In the genomic region with DNA sequence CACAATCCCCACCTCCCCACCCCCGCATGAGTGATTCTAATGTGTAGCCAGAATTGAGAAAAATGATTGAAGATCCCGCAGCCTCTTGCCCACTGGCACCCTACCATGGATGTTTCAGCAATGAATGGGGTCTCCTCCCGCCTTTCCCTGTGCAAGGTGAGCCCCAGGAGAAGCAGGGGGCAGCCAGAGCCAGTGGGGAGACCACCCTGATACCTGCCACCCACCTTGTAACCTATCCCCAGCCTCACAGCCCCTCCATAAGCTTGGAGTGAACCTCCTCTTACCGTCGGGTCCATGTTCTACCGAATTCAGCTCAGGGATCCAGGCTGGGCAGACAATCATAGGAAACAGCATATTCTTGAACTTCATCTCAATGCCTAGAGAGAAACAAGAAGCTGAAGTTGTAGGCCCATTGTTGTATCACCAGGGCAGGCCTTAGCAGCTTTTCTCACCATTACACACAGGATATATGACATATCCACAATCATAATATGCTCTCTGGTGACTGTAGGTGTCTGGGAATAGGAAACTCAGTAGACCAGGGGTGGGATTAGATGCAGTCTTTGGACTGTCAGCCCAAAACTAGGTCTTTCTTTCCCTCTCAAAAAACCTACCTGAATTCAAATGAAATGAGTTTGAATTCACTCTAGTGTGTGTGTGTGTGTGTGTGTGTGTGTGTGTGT, we compare ENCODE assay signal across 14 cellular contexts. TPM values are rescaled to one million over a fixed set of nuclear protein-coding genes. Genes with fewer than 3 reads are reported as not detected.
DNase-seq lines count a peak whose midpoint lies in the region; ATAC-seq and TF ChIP-seq lines count a peak whose summit lies in the region.
"Had no signal": no experiment of that assay in that cellular context is flagged by ENCODE, and none has a peak within 500 bp of the region (broad histone marks: within the 10 kb centered on the region; RNA-seq: fewer than 3 reads in every experiment).

No MANE protein-coding gene starts in this region.

- TF ChIP-seq CTCF in PC-3 (conservative IDR thresholded peaks at IDR 0.05; ENCODE audit: low read depth, low read length) (no peak), choroid plexus epithelial cell (conservative IDR thresholded peaks at IDR 0.05; ENCODE audit: low read depth, low read length) (no peak), lower leg skin (IDR thresholded peaks at IDR 0.05) (no peak), body of pancreas (IDR thresholded peaks at IDR 0.05) (no peak)

- no peaks in the 10 kb centered on the region for H4K20me1 ChIP-seq in BLaER1 treated with 17β-estradiol and CSF1 and Interleukin-3, amounts not matched to agents 10 nM and 100 nM
- no peaks in the 10 kb centered on the region for H4K20me1 ChIP-seq in PC-3 (ENCODE audit: low read length)

- 93 to 97% methylated on average over 6 of the region's 6 CpGs for WGBS in lower leg skin, 2 donors
- WGBS in body of pancreas, 2 donors: 86 to 97% methylated on average over 6 of the region's 6 CpGs

- CTCF ChIA-PET in PC-3 (lab: Charles Lee): interaction anchor here (1.0 kb wide), 1 partner anchor 49 kb away, joined by 4 read pairs; no protein-coding TSS in a partner anchor
- CTCF ChIA-PET in T-cell (lab: Charles Lee): no interaction called here

- no peak overlapping the region for H2AFZ ChIP-seq in PC-3 (ENCODE audit: low read length)

- no peaks in the 10 kb centered on the region for H3K27me3 Mint-ChIP-seq in T-cell

- intact Hi-C loops in PC-3 (cut with micrococcal nuclease): loop anchor here (1.0 to 5.0 kb wide), 3 partner anchors 31 to 49 kb away; partner anchors contain the start of gene XDH
- intact Hi-C loops in lower leg skin (cut with DNase I; ENCODE audit: low total_unique reads): no loop called here
- intact Hi-C loops in body of pancreas (cut with DNase I): no loop called here

- H3K4me3 ChIP-seq in BLaER1 treated with 17β-estradiol and CSF1 and Interleukin-3, amounts not matched to agents 10 nM and 100 nM: no peak overlapping the region
- peak overlapping the region; percentile 48 for H3K4me3 ChIP-seq in PC-3 (ENCODE audit: low read length)
- no peak overlapping the region for H3K4me3 ChIP-seq in choroid plexus epithelial cell (ENCODE audit: low read depth, low read length)
- H3K4me3 ChIP-seq in lower leg skin (ENCODE audit: low read depth, poor library complexity, severe bottlenecking): no peak overlapping the region
- H3K4me3 ChIP-seq in body of pancreas: no peak overlapping the region
- H3K4me3 ChIP-seq: psoas muscle, tibial artery had no signal

- no peaks in the 10 kb centered on the region for H3F3A ChIP-seq in PC-3 (ENCODE audit: low read length, unreplicated experiment)

- no peaks in the 10 kb centered on the region for H3K9me3 Mint-ChIP-seq in T-cell

- H3K4me1 Mint-ChIP-seq in T-cell: peaks cover 0 to 8% (median 4%) of the 10 kb centered on the region in 3 donors

- H3K4me1 ChIP-seq in BLaER1 treated with 17β-estradiol and CSF1 and Interleukin-3, amounts not matched to agents 10 nM and 100 nM: peaks cover 24 to 64% (median 53%) of the 10 kb centered on the region in 10 experiments; a peak in 19 of 20 replicates
- peaks cover 40% of the 10 kb centered on the region for H3K4me1 ChIP-seq in PC-3 (ENCODE audit: insufficient read depth, low read length)
- no peaks in the 10 kb centered on the region for H3K4me1 ChIP-seq in body of pancreas
- H3K4me1 ChIP-seq: psoas muscle had no signal

- no peaks in the 10 kb centered on the region for H3K79me2 ChIP-seq in PC-3 (ENCODE audit: low read length)

- no peaks in the 10 kb centered on the region for H3K9me2 ChIP-seq in PC-3 (replicated peaks; ENCODE audit: low read length)

- peak overlapping the region in 8 of 11 experiments; percentile 57 to 88 (median 72); a peak in 15 of 22 replicates for H3K27ac ChIP-seq in BLaER1 treated with 17β-estradiol and CSF1 and Interleukin-3, amounts not matched to agents 10 nM and 100 nM
- H3K27ac ChIP-seq in PC-3 (ENCODE audit: low read length) (peak overlapping the region; percentile 97), body of pancreas (no peak overlapping the region)
- H3K27ac ChIP-seq: tibial artery had no signal

- no peaks in the 10 kb centered on the region for H3K27me3 ChIP-seq in BLaER1 treated with 17β-estradiol and CSF1 and Interleukin-3, amounts not matched to agents 10 nM and 100 nM
- no peaks in the 10 kb centered on the region for H3K27me3 ChIP-seq in PC-3 (ENCODE audit: low read length)
- H3K27me3 ChIP-seq in body of pancreas: no peaks in the 10 kb centered on the region
- H3K27me3 ChIP-seq: tibial artery had no signal

- no peak overlapping the region for H3K4me3 Mint-ChIP-seq in T-cell

- H3K9me3 ChIP-seq in BLaER1 treated with 17β-estradiol and CSF1 and Interleukin-3, amounts not matched to agents 10 nM and 100 nM (replicated peaks in 1 of 11): no peaks in the 10 kb centered on the region
- no peaks in the 10 kb centered on the region for H3K9me3 ChIP-seq in PC-3 (ENCODE audit: low read length)
- H3K9me3 ChIP-seq in body of pancreas: no peaks in the 10 kb centered on the region
- H3K9me3 ChIP-seq: psoas muscle, tibial artery had no signal

- H3K9ac ChIP-seq in BLaER1 treated with 17β-estradiol and CSF1 and Interleukin-3, amounts not matched to agents 10 nM and 100 nM: peak overlapping the region in 1 of 11 experiments; percentile 58; a peak in 3 of 22 replicates
- H3K9ac ChIP-seq in PC-3 (ENCODE audit: low read length): peak overlapping the region; percentile 63

- POLR2A ChIA-PET in PC-3 (lab: Charles Lee; ENCODE audit: unreplicated experiment): no interaction called here
- POLR2A ChIA-PET in T-cell (lab: Charles Lee): no interaction called here

- TF ChIP-seq POLR2A in lower leg skin (IDR thresholded peaks at IDR 0.05): no peak
- TF ChIP-seq POLR2A in body of pancreas (IDR thresholded peaks at IDR 0.05): no peak

- ATAC-seq in PC-3: peak; percentile 28
- no peak for ATAC-seq in T-cell (replicated peaks in 1 of 4)
- ATAC-seq in esophagus mucosa: no peak
- no peak for ATAC-seq in body of pancreas

- DNase-seq in PC-3 (peak; percentile 50), choroid plexus epithelial cell (ENCODE audit: low read depth) (peak; percentile 24), lower leg skin (ENCODE audit: low spot score in 2 of 2) (peak; percentile 9 to 66), T-cell (no peak), body of pancreas (no peak), NCI-H2227 treated with DMSO at 0.1 percent for 48 hours (lab: John Stamatoyannopoulos, UW) (no peak)
- DNase-seq: cortex of kidney; DMS79; NCI-H2081; psoas muscle; stimulated activated CD4-positive, alpha-beta T cell treated with anti-CD3 and anti-CD28 coated beads, Interleukin-1b, Interleukin-23, amount 100 ng/mL, for 48 hours; tibial artery had no signal

- BruUV-seq in PC-3 (replicated peaks; lab: Mats Ljungman, UMichigan): no TSS peak

- H3K36me3 ChIP-seq in BLaER1 treated with 17β-estradiol and CSF1 and Interleukin-3, amounts not matched to agents 10 nM and 100 nM: no peaks in the 10 kb centered on the region
- no peaks in the 10 kb centered on the region for H3K36me3 ChIP-seq in PC-3 (ENCODE audit: low read depth, low read length)
- no peaks in the 10 kb centered on the region for H3K36me3 ChIP-seq in body of pancreas (replicated peaks in 1 of 2; ENCODE audit: insufficient read depth in 1 of 2, low read depth in 2 of 2)
- H3K36me3 ChIP-seq: tibial artery had no signal

- H3K27ac Mint-ChIP-seq in T-cell: no peak overlapping the region

- peak overlapping the region in 8 of 11 experiments; percentile 33 to 91 (median 77); a peak in 13 of 22 replicates for H3K4me2 ChIP-seq in BLaER1 treated with 17β-estradiol and CSF1 and Interleukin-3, amounts not matched to agents 10 nM and 100 nM
- peak overlapping the region; percentile 81 for H3K4me2 ChIP-seq in PC-3 (ENCODE audit: low read length)

- H3K36me3 Mint-ChIP-seq in T-cell: no peaks in the 10 kb centered on the region

RNA-seq across cellular contexts. Expression of gene XDH, which starts 30.9 kb away (rescaled TPM):
- 0.06 and 0.91 TPM in 2 replicates for total RNA-seq in PC-3 (2014; rRNA removed)
- total RNA-seq in lower leg skin: 1 to 10 TPM in 2 of 4 donors, under 1 TPM in 2; 0.11 to 1.7 (median 0.75) TPM
- under 1 TPM in 2 of 5 donors, not detected in 3; 0.06 to 0.12 TPM for total RNA-seq in T-cell
- 39.7 TPM for total RNA-seq in esophagus mucosa
- 1 to 10 TPM in 1 of 2 donors, under 1 TPM in 1; 0.78 to 4.9 TPM for total RNA-seq in body of pancreas

Comparison
In these comparisons a context has a peak if more than half of its experiments do, and no peak if none do; other contexts are left out.
1. H3K27ac ChIP-seq: peak in BLaER1 treated with 17β-estradiol and CSF1 and Interleukin-3, amounts not matched to agents 10 nM and 100 nM (8 of 11) and PC-3 (single experiment); none in body of pancreas (0 of 4).
2. DNase-seq: peak in PC-3 (single experiment), choroid plexus epithelial cell (single experiment) and lower leg skin (2 of 2); none in T-cell (0 of 34), body of pancreas (0 of 4) and NCI-H2227 treated with DMSO at 0.1 percent for 48 hours (single experiment).